In genomic region chr7:66994681-66995044, GRCh38 we compare ENCODE assay signal across 8 cellular contexts. TPM values are rescaled to one million over a fixed set of nuclear protein-coding genes. Genes with fewer than 3 reads are reported as not detected.
DNase-seq lines count a peak whose midpoint lies in the region; ATAC-seq, FAIRE-seq and TF ChIP-seq lines count a peak whose summit lies in the region.
"Not testable (repeated sequence)": the region's sequence is repeated elsewhere in the genome, so short reads cannot be mapped to it uniquely, and the experiment has no call there.

No MANE protein-coding gene starts in this region.

- WGBS in endodermal cell (ENCODE audit: insufficient coverage in 1 of 2, insufficient read length in 1 of 2), 2 experiments = 0 to 18% methylated on average over 1 to 9 of the region's 9 CpGs

- not testable (repeated sequence) for H4K20me1 ChIP-seq in BLaER1; PC-3 (ENCODE audit: low read length)

- peak overlapping the region; percentile 95 for H3K4me3 Mint-ChIP-seq in endodermal cell
- H3K4me3 Mint-ChIP-seq in memory B cell = peak overlapping the region; percentile 99

- TF ChIP-seq CTCF in PC-3 (conservative IDR thresholded peaks at IDR 0.05; ENCODE audit: low read depth, low read length) (peak; percentile 45; the same call in 1 of the 2 replicates), endodermal cell (conservative IDR thresholded peaks at IDR 0.05) (peak; percentile 63)

- ATAC-seq in GM19395 (IDR thresholded peaks at IDR 0.05; ENCODE audit: unreplicated experiment) (peak; percentile 31), PC-3 (peak; percentile 66), memory B cell (ENCODE audit: low read depth) (peak; percentile 59)

- H3K36me3 ChIP-seq in BLaER1 (peaks cover 48% of the 10 kb centered on the region), endodermal cell (ENCODE audit: control insufficient read depth, insufficient read depth, low read length) (peaks cover 15% of the 10 kb centered on the region)
- not testable (repeated sequence) for H3K36me3 ChIP-seq in PC-3 (ENCODE audit: low read depth, low read length)

- not testable (repeated sequence) for DNase-seq in HTR-8/SVneo (ENCODE audit: insufficient read length, low spot score)
- DNase-seq in PC-3 = peak; percentile 82
- peak; percentile 54 for DNase-seq in activated CD8-positive, alpha-beta memory T cell treated with anti-CD3 and anti-CD28 coated beads, Interleukin-2, amount 50 U/mL, for 48 hours
- peak; percentile 60 for DNase-seq in endodermal cell
- DNase-seq in memory B cell (ENCODE audit: low spot score in 2 of 2) = peak; percentile 40 to 59
- peak; percentile 15 to 36 for DNase-seq in stimulated activated CD4-positive, alpha-beta T cell treated with anti-CD3 and anti-CD28 coated beads, Interleukin-4, amount 100 ng/mL, for 48 hours (ENCODE audit: low read depth in 2 of 2)

- H3K36me3 Mint-ChIP-seq in endodermal cell (ENCODE audit: low read depth) (peaks cover 33% of the 10 kb centered on the region), memory B cell (peaks cover 11% of the 10 kb centered on the region)

- H3K9me2 ChIP-seq in PC-3 (replicated peaks; ENCODE audit: low read length) = not testable (repeated sequence)

- peak overlapping the region; percentile 79; the same call in 1 of the 2 replicates for H3K27ac ChIP-seq in BLaER1
- peak overlapping the region; percentile 54 for H3K27ac ChIP-seq in PC-3 (ENCODE audit: low read length)
- H3K27ac ChIP-seq in endodermal cell (ENCODE audit: low read depth, low read length) = peak overlapping the region; percentile 93

- H3K9ac ChIP-seq in BLaER1 (peak overlapping the region; percentile 86), PC-3 (ENCODE audit: low read length) (peak overlapping the region; percentile 81), endodermal cell (ENCODE audit: extremely low read depth, low read length, poor library complexity, severe bottlenecking) (peak overlapping the region; percentile 94)

- peak overlapping the region; percentile 99 for H3K27ac Mint-ChIP-seq in endodermal cell
- peak overlapping the region; percentile 99 for H3K27ac Mint-ChIP-seq in memory B cell

- not testable (repeated sequence) for H3K27me3 Mint-ChIP-seq in endodermal cell (ENCODE audit: insufficient read depth); memory B cell

- H3K4me2 ChIP-seq in BLaER1 (peak overlapping the region; percentile 83), PC-3 (ENCODE audit: low read length) (peak overlapping the region; percentile 81)

- not testable (repeated sequence) for BruUV-seq in PC-3 (replicated peaks; lab: Mats Ljungman, UMichigan)

- peak overlapping the region; percentile 47; the same call in 1 of the 2 replicates for H2AFZ ChIP-seq in PC-3 (ENCODE audit: low read length)

- H3K27me3 ChIP-seq in BLaER1; PC-3 (ENCODE audit: low read length); endodermal cell (ENCODE audit: control insufficient read depth, insufficient read depth, low read length, poor library complexity, severe bottlenecking): not testable (repeated sequence)

- CTCF ChIA-PET in PC-3 (lab: Charles Lee) = interaction anchor here (1.3 kb wide), 1 partner anchor 150 kb away, joined by 4 read pairs; no protein-coding TSS in a partner anchor

- POLR2A ChIA-PET in PC-3 (lab: Charles Lee; ENCODE audit: unreplicated experiment) = interaction anchor here (0.7 kb wide), 1 partner anchor 160 kb away, joined by 6 read pairs; no protein-coding TSS in a partner anchor

- H3K79me2 ChIP-seq in PC-3 (ENCODE audit: low read length) = peaks cover 40% of the 10 kb centered on the region

- peak; percentile 33 for FAIRE-seq in HTR-8/SVneo (lab: Jason Lieb, UNC)

- H3K4me3 ChIP-seq in BLaER1 (peak overlapping the region; percentile 83), PC-3 (ENCODE audit: low read length) (peak overlapping the region; percentile 85), endodermal cell (ENCODE audit: low read length) (peak overlapping the region; percentile 92)

- intact Hi-C loops in PC-3 (cut with micrococcal nuclease) = not testable (repeated sequence)

- H3F3A ChIP-seq in PC-3 (ENCODE audit: low read length, unreplicated experiment) = not testable (repeated sequence)

- H3K9me3 ChIP-seq in BLaER1; PC-3 (ENCODE audit: low read length); endodermal cell (ENCODE audit: control insufficient read depth, low read length): not testable (repeated sequence)

- not testable (repeated sequence) for H3K4me1 Mint-ChIP-seq in endodermal cell, memory B cell

- H3K9me3 Mint-ChIP-seq in endodermal cell, memory B cell: not testable (repeated sequence)

- H3K4me1 ChIP-seq in BLaER1 = peaks cover 18% of the 10 kb centered on the region
- not testable (repeated sequence) for H3K4me1 ChIP-seq in PC-3 (ENCODE audit: insufficient read depth, low read length); endodermal cell (ENCODE audit: control insufficient read depth, insufficient read depth, low read length)

RNA-seq across cellular contexts. Expression of gene SBDS, which starts 0.7 kb away (rescaled TPM):
- total RNA-seq in PC-3 (2014; rRNA removed) = 72.4 and 91.7 TPM in 2 replicates
- total RNA-seq in endodermal cell = 10 to 100 TPM; 22.6 to 28.5 TPM
- polyA plus RNA-seq in endodermal cell (2013, experiment 1 of 2) = 37.9 TPM
- 35.9 TPM for polyA plus RNA-seq in endodermal cell (2013, experiment 2 of 2)

RNA-seq across cellular contexts. Expression of gene TYW1, which starts 2.0 kb away (rescaled TPM):
- total RNA-seq in PC-3 (2014; rRNA removed) (12.8 and 13.4 TPM in 2 replicates), endodermal cell (10 to 100 TPM; 17.8 to 18.7 TPM)
- polyA plus RNA-seq in endodermal cell (2013, experiment 1 of 2) = 19.4 TPM
- 16.5 TPM for polyA plus RNA-seq in endodermal cell (2013, experiment 2 of 2)
